ENCODE assay signal across 15 cellular contexts in the genomic region with DNA sequence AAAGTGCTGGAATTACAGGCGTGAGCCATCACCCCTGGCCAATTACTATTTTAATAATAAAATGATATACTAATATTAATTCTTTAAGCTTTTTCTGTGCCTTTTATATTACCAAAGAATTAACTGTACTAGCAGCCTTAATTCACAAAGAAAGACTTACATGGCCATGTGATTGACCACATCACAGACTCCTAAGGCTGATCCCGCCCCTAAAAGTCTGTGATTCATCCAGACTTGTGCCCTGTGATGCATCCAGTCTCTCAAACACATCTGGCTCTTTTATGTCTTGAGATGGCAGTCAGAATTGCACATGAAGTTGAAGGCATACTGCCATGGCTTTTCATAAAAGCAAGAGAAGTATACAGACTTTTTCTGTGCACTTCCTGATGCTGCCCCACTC.
DNase-seq lines count a peak whose midpoint lies in the region; ATAC-seq and TF ChIP-seq lines count a peak whose summit lies in the region.
"Had no signal": no experiment of that assay in that cellular context is flagged by ENCODE, and none has a peak within 500 bp of the region (broad histone marks: within the 10 kb centered on the region; RNA-seq: fewer than 3 reads in every experiment).

No MANE protein-coding gene starts in this region.

- H3K4me3 ChIP-seq in fibroblast of mammary gland (ENCODE audit: control insufficient read depth, low read depth, low read length), result no peak overlapping the region
- no peak overlapping the region for H3K4me3 ChIP-seq in skeletal muscle cell (ENCODE audit: low read depth, low read length)
- H3K4me3 ChIP-seq in gastrocnemius medialis, result no peak overlapping the region
- H3K4me3 ChIP-seq: A549, cardiac muscle cell, skin epidermis had no signal

- POLR2A ChIA-PET in activated CD4-positive, alpha-beta memory T cell treated with anti-CD3 and anti-CD28 coated beads for 36 hours (lab: Charles Lee), result no interaction called here
- POLR2A ChIA-PET in activated CD4-positive, alpha-beta memory T cell treated with anti-CD3 and anti-CD28 coated beads, Interleukin-2, amount 10 ng/mL, durations not matched to agents 7 days and 5 days (lab: Charles Lee), result no interaction called here

- CTCF ChIA-PET in activated CD4-positive, alpha-beta memory T cell treated with anti-CD3 and anti-CD28 coated beads for 36 hours (lab: Charles Lee), result interaction anchor here (1.0 kb wide), 1 partner anchor 14 kb away, joined by 3 read pairs; no protein-coding TSS in a partner anchor
- CTCF ChIA-PET in activated CD4-positive, alpha-beta memory T cell treated with anti-CD3 and anti-CD28 coated beads, Interleukin-2, amount 10 ng/mL, durations not matched to agents 7 days and 5 days (lab: Charles Lee), result no interaction called here

- no peak overlapping the region for H3K27ac Mint-ChIP-seq in activated CD4-positive, alpha-beta memory T cell treated with anti-CD3 and anti-CD28 coated beads for 36 hours
- no peak overlapping the region for H3K27ac Mint-ChIP-seq in activated CD4-positive, alpha-beta memory T cell treated with anti-CD3 and anti-CD28 coated beads, Interleukin-2, amount 10 ng/mL, durations not matched to agents 7 days and 5 days
- H3K27ac Mint-ChIP-seq: naive thymus-derived CD8-positive, alpha-beta T cell had no signal

- ATAC-seq in gastrocnemius medialis, result no peak
- ATAC-seq: A549; naive thymus-derived CD8-positive, alpha-beta T cell had no signal

- H3K36me3 ChIP-seq in gastrocnemius medialis, result no peaks in the 10 kb centered on the region
- H3K36me3 ChIP-seq: cardiac muscle cell had no signal

- H3K4me1 ChIP-seq in gastrocnemius medialis, result peaks cover 39 to 52% of the 10 kb centered on the region in 2 donors
- H3K4me1 ChIP-seq: A549 had no signal

- TF ChIP-seq CTCF in fibroblast of mammary gland (conservative IDR thresholded peaks at IDR 0.05; ENCODE audit: control insufficient read depth, insufficient read depth, low read depth, low read length) (no peak), gastrocnemius medialis (IDR thresholded peaks at IDR 0.05 in 4 of 5, conservative IDR thresholded peaks at IDR 0.05 in 1 of 5) (no peak)

- no peaks in the 10 kb centered on the region for H3K36me3 Mint-ChIP-seq in activated CD4-positive, alpha-beta memory T cell treated with anti-CD3 and anti-CD28 coated beads for 36 hours
- H3K36me3 Mint-ChIP-seq in activated CD4-positive, alpha-beta memory T cell treated with anti-CD3 and anti-CD28 coated beads, Interleukin-2, amount 10 ng/mL, durations not matched to agents 7 days and 5 days (ENCODE audit: low read depth), result no peaks in the 10 kb centered on the region
- H3K36me3 Mint-ChIP-seq: naive thymus-derived CD8-positive, alpha-beta T cell had no signal

- H3K9me3 ChIP-seq in gastrocnemius medialis, result no peaks in the 10 kb centered on the region
- H3K9me3 ChIP-seq: A549 had no signal

- no peaks in the 10 kb centered on the region for H3K27me3 ChIP-seq in gastrocnemius medialis
- H3K27me3 ChIP-seq: cardiac muscle cell had no signal

- no peaks in the 10 kb centered on the region for H3K9me3 Mint-ChIP-seq in activated CD4-positive, alpha-beta memory T cell treated with anti-CD3 and anti-CD28 coated beads for 36 hours
- no peaks in the 10 kb centered on the region for H3K9me3 Mint-ChIP-seq in activated CD4-positive, alpha-beta memory T cell treated with anti-CD3 and anti-CD28 coated beads, Interleukin-2, amount 10 ng/mL, durations not matched to agents 7 days and 5 days
- H3K9me3 Mint-ChIP-seq: naive thymus-derived CD8-positive, alpha-beta T cell had no signal

- H3K4me1 Mint-ChIP-seq in activated CD4-positive, alpha-beta memory T cell treated with anti-CD3 and anti-CD28 coated beads for 36 hours (ENCODE audit: low read depth), result peaks cover 1% of the 10 kb centered on the region
- H3K4me1 Mint-ChIP-seq in activated CD4-positive, alpha-beta memory T cell treated with anti-CD3 and anti-CD28 coated beads, Interleukin-2, amount 10 ng/mL, durations not matched to agents 7 days and 5 days, result no peaks in the 10 kb centered on the region

- H3K4me3 Mint-ChIP-seq in activated CD4-positive, alpha-beta memory T cell treated with anti-CD3 and anti-CD28 coated beads for 36 hours, result no peak overlapping the region
- H3K4me3 Mint-ChIP-seq in activated CD4-positive, alpha-beta memory T cell treated with anti-CD3 and anti-CD28 coated beads, Interleukin-2, amount 10 ng/mL, durations not matched to agents 7 days and 5 days, result no peak overlapping the region
- H3K4me3 Mint-ChIP-seq: naive thymus-derived CD8-positive, alpha-beta T cell had no signal

- no peak for TF ChIP-seq POLR2A in gastrocnemius medialis (IDR thresholded peaks at IDR 0.05)

- in situ Hi-C loops in gastrocnemius medialis (cut with MboI; ENCODE audit: low sequenced_read_pairs in 4 of 4), result no loop called here

- DNase-seq in activated CD4-positive, alpha-beta memory T cell treated with anti-CD3 and anti-CD28 coated beads for 36 hours, result peak; percentile 25
- no peak for DNase-seq in activated CD4-positive, alpha-beta memory T cell treated with anti-CD3 and anti-CD28 coated beads, Interleukin-2, amount 10 ng/mL, durations not matched to agents 7 days and 5 days
- DNase-seq in RPMI7951 (ENCODE audit: low read depth) (peak; percentile 63), fibroblast of mammary gland (ENCODE audit: low read depth) (peak; percentile 90), skeletal muscle cell (ENCODE audit: low read depth) (peak; percentile 68), NCI-H2029 treated with DMSO at 0.1 percent for 48 hours (lab: John Stamatoyannopoulos, UW) (no peak), gastrocnemius medialis (no peak)
- no peak for DNase-seq in activated CD4-positive, CD25-positive, alpha-beta regulatory T cell (lab: John Stamatoyannopoulos, UW)
- DNase-seq: naive thymus-derived CD8-positive, alpha-beta T cell; NCI-H774; SHP77; trophoblast cell had no signal

- H3K27me3 Mint-ChIP-seq in activated CD4-positive, alpha-beta memory T cell treated with anti-CD3 and anti-CD28 coated beads for 36 hours, result peaks cover 19% of the 10 kb centered on the region
- H3K27me3 Mint-ChIP-seq in activated CD4-positive, alpha-beta memory T cell treated with anti-CD3 and anti-CD28 coated beads, Interleukin-2, amount 10 ng/mL, durations not matched to agents 7 days and 5 days, result peaks cover 5% of the 10 kb centered on the region

- no peak overlapping the region for H3K27ac ChIP-seq in gastrocnemius medialis
- H3K27ac ChIP-seq: A549, cardiac muscle cell had no signal

- intact Hi-C loops in activated CD4-positive, alpha-beta memory T cell treated with anti-CD3 and anti-CD28 coated beads for 36 hours (cut with micrococcal nuclease), result no loop called here
- intact Hi-C loops in gastrocnemius medialis (cut with DNase I; ENCODE audit: low total_unique reads), result no loop called here

Comparison
In these comparisons a context has a peak if more than half of its experiments do, and no peak if none do; other contexts are left out.
1. DNase-seq: peak in activated CD4-positive, alpha-beta memory T cell treated with anti-CD3 and anti-CD28 coated beads for 36 hours (single experiment), RPMI7951 (single experiment), fibroblast of mammary gland (single experiment) and skeletal muscle cell (single experiment); none in activated CD4-positive, alpha-beta memory T cell treated with anti-CD3 and anti-CD28 coated beads, Interleukin-2, amount 10 ng/mL, durations not matched to agents 7 days and 5 days (single experiment), NCI-H2029 treated with DMSO at 0.1 percent for 48 hours (single experiment), gastrocnemius medialis (0 of 2) and activated CD4-positive, CD25-positive, alpha-beta regulatory T cell (0 of 4).